In genomic region chr9:1759009-1759408, GRCh38 we compare ENCODE assay signal across 13 cellular contexts.
A peak's percentile ranks its signal among the peaks of the same experiment; 100 is the strongest.
DNase-seq lines count a peak whose midpoint lies in the region; ATAC-seq lines count a peak whose summit lies in the region.
"Had no signal": no experiment of that assay in that cellular context is flagged by ENCODE, and none has a peak within 500 bp of the region (broad histone marks: within the 10 kb centered on the region; RNA-seq: fewer than 3 reads in every experiment).

No MANE protein-coding gene starts in this region.

- intact Hi-C loops in activated naive CD4-positive, alpha-beta T cell treated with anti-CD3 and anti-CD28 coated beads for 36 hours (cut with micrococcal nuclease) = no loop called here

- no peak overlapping the region for H3K4me3 Mint-ChIP-seq in activated naive CD4-positive, alpha-beta T cell treated with anti-CD3 and anti-CD28 coated beads for 36 hours

- DNase-seq in activated naive CD4-positive, alpha-beta T cell treated with anti-CD3 and anti-CD28 coated beads for 36 hours = peak; percentile 5
- no peak for DNase-seq in activated naive CD4-positive, alpha-beta T cell (lab: John Stamatoyannopoulos, UW)
- DNase-seq in HT1080 (ENCODE audit: low read depth) (peak; percentile 7), SIG-M5 (lab: John Stamatoyannopoulos, UW) (no peak), NCI-H69 (lab: John Stamatoyannopoulos, UW) (no peak), NCI-H1092 treated with DMSO at 0.1 percent for 48 hours (lab: John Stamatoyannopoulos, UW) (no peak), activated T-cell treated with anti-CD3 and anti-CD28 coated beads for 4 hours (no peak)
- DNase-seq: colonic mucosa, NCI-H2081, substantia nigra had no signal

- CTCF ChIA-PET in activated naive CD4-positive, alpha-beta T cell treated with anti-CD3 and anti-CD28 coated beads for 36 hours (lab: Charles Lee) = no interaction called here

- no peaks in the 10 kb centered on the region for H3K36me3 Mint-ChIP-seq in activated naive CD4-positive, alpha-beta T cell treated with anti-CD3 and anti-CD28 coated beads for 36 hours (ENCODE audit: low read depth)

- ATAC-seq in HG02571 (IDR thresholded peaks at IDR 0.05; ENCODE audit: unreplicated experiment) = peak; percentile 81
- ATAC-seq: A549, left colon had no signal

- peaks cover 13% of the 10 kb centered on the region for H3K27me3 Mint-ChIP-seq in activated naive CD4-positive, alpha-beta T cell treated with anti-CD3 and anti-CD28 coated beads for 36 hours (ENCODE audit: low read depth)

- no peak overlapping the region for H3K27ac Mint-ChIP-seq in activated naive CD4-positive, alpha-beta T cell treated with anti-CD3 and anti-CD28 coated beads for 36 hours

- no peaks in the 10 kb centered on the region for H3K9me3 Mint-ChIP-seq in activated naive CD4-positive, alpha-beta T cell treated with anti-CD3 and anti-CD28 coated beads for 36 hours

- H3K4me1 Mint-ChIP-seq in activated naive CD4-positive, alpha-beta T cell treated with anti-CD3 and anti-CD28 coated beads for 36 hours (ENCODE audit: low read depth) = peaks cover 2% of the 10 kb centered on the region

Comparison
In these comparisons a context has a peak if more than half of its experiments do, and no peak if none do; other contexts are left out.
1. DNase-seq: peak in activated naive CD4-positive, alpha-beta T cell treated with anti-CD3 and anti-CD28 coated beads for 36 hours (single experiment) and HT1080 (single experiment); none in activated naive CD4-positive, alpha-beta T cell (0 of 4), SIG-M5 (single experiment), NCI-H69 (single experiment), NCI-H1092 treated with DMSO at 0.1 percent for 48 hours (single experiment) and activated T-cell treated with anti-CD3 and anti-CD28 coated beads for 4 hours (single experiment).